Comparison of ENCODE assay signal across 1 cellular context in genomic region chr18:3265564-3266033, GRCh38.
TF ChIP-seq lines count a peak whose summit lies in the region.

No MANE protein-coding gene starts in this region.

TF ChIP-seq in K562, 482 proteins besides CTCF, POLR2A, EP300 and RAD21 (continued from another document):
- TF ChIP-seq ZBTB40 (IDR thresholded peaks at IDR 0.05) = 0 out of 2 replicates have a peak, but pooled peaks have one; percentile 32
- TF ChIP-seq ZBTB40 (CRISPR knock-in tag; IDR thresholded peaks at IDR 0.05) = no peak
- TF ChIP-seq VEZF1 (CRISPR knock-in tag; IDR thresholded peaks at IDR 0.05) = peak; percentile 38; the same call in 1 of the 2 replicates
- 0 out of 4 replicates have a peak, but pooled peaks of 1 of the 2 experiments have one; percentile 24 for TF ChIP-seq HDAC1 (IDR thresholded peaks at IDR 0.05)
- peak; percentile 44; the same call in 1 of the 2 replicates for TF ChIP-seq JUND (IDR thresholded peaks at IDR 0.05; ENCODE audit: borderline replicate concordance, low read depth, low read length)
- TF ChIP-seq JUND (tag; IDR thresholded peaks at IDR 0.05; ENCODE audit: borderline replicate concordance, low read depth, low read length) = 0 out of 3 replicates have a peak, but pooled peaks have one; percentile 12
- TF ChIP-seq SMARCA4 (IDR thresholded peaks at IDR 0.05) = 0 out of 2 replicates have a peak, but pooled peaks have one; percentile 46
- no peak for TF ChIP-seq RERE (CRISPR knock-in tag; IDR thresholded peaks at IDR 0.05; ENCODE audit: borderline replicate concordance)
- peak; percentile 57; the same call in 1 of the 2 replicates for TF ChIP-seq ZNF121 (CRISPR knock-in tag; conservative IDR thresholded peaks at IDR 0.05)
- TF ChIP-seq GABPA (tag; conservative IDR thresholded peaks at IDR 0.05; ENCODE audit: low read depth) = peak; percentile 11; the same call in 1 of the 2 replicates
- TF ChIP-seq POLR2AphosphoS5 (IDR thresholded peaks at IDR 0.05; ENCODE audit: control insufficient read depth, insufficient read depth, low read depth, low read length) = 0 out of 2 replicates have a peak, but pooled peaks have one; percentile 26
- TF ChIP-seq RB1 (IDR thresholded peaks at IDR 0.05; ENCODE audit: low read depth) = no peak
- TF ChIP-seq MNT (conservative IDR thresholded peaks at IDR 0.05) = 0 out of 4 replicates have a peak, but pooled peaks of 1 of the 2 experiments have one; percentile 19
- TF ChIP-seq EHMT2 (IDR thresholded peaks at IDR 0.05) = peak; percentile 94
- TF ChIP-seq FOXJ3 (CRISPR knock-in tag; IDR thresholded peaks at IDR 0.05) = 0 out of 2 replicates have a peak, but pooled peaks have one; percentile 28
- peak; percentile 96 for TF ChIP-seq MEIS2 (IDR thresholded peaks at IDR 0.05; ENCODE audit: partially characterized antibody)
- peak; percentile 75 for TF ChIP-seq ATF7 (IDR thresholded peaks at IDR 0.05)
- TF ChIP-seq RCOR1 (IDR thresholded peaks at IDR 0.05; ENCODE audit: borderline replicate concordance in 1 of 2, low read depth in 2 of 2, low read length in 2 of 2) = 0 out of 4 replicates have a peak, but pooled peaks of 1 of the 2 experiments have one; percentile 48
- TF ChIP-seq HMBOX1 (IDR thresholded peaks at IDR 0.05) = peak; percentile 76; the same call in 1 of the 2 replicates
- TF ChIP-seq PYGO2 (tag; IDR thresholded peaks at IDR 0.05) = no peak
- TF ChIP-seq FIP1L1 (IDR thresholded peaks at IDR 0.05; ENCODE audit: low read depth, low read length, poor library complexity, severe bottlenecking) = no peak
- TF ChIP-seq AFF1 (IDR thresholded peaks at IDR 0.05; ENCODE audit: low read depth in 1 of 2, partially characterized antibody in 2 of 2) = peak in 1 of 2 experiments; percentile 68
- no peak for TF ChIP-seq MYBL2 (IDR thresholded peaks at IDR 0.05; ENCODE audit: low read depth)
- TF ChIP-seq MYBL2 (CRISPR knock-in tag; IDR thresholded peaks at IDR 0.05; ENCODE audit: borderline replicate concordance) = no peak
